18 cellular contexts compared by ENCODE assay signal in the genomic region with DNA sequence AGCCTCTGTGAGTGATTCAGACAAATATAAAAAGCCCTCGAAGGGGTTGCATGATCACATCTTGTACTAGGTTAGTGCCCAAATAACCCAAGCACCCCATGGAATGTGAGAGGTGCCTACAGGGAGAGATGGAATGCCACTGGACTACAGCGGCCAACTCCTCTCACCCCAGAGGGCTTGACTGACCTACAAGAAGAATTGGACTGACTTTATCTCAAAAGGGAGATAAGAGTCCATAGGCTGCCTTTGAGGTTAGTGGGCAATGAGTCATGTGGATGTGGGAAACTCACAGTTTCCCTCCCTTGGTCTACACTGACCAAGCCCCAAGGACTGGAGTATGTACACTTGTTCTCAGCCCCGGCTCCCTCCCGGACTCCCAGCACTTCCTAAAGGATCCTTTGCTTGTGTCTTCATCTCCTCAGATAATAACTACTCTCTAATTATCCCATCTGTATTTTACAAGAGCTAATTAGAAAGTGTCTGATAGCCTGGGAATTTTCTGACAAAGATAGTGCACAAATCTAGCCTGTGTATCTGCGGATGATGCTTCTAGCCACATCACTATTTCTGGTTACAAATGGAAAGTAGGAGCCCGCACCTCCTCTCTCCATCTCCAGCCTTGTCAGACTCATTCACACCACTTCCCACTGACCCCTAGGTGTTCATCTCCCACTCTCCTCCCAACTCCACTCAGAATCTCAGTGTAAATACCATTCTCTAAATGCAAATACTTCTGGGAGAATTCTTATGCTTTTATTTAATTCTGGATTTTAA.
DNase-seq lines count a peak whose midpoint lies in the region; ATAC-seq, FAIRE-seq and TF ChIP-seq lines count a peak whose summit lies in the region.
"Had no signal": no experiment of that assay in that cellular context is flagged by ENCODE, and none has a peak within 500 bp of the region (broad histone marks: within the 10 kb centered on the region; RNA-seq: fewer than 3 reads in every experiment).

No MANE protein-coding gene starts in this region.

- intact Hi-C loops in endothelial cell of umbilical vein (cut with micrococcal nuclease), result no loop called here

- no peak overlapping the region for H2AK5ac ChIP-seq in neuronal stem cell (ENCODE audit: low read depth, low read length)

- H3K27me3 ChIP-seq in endothelial cell of umbilical vein (ENCODE audit: control insufficient read depth in 2 of 2, insufficient read depth in 2 of 2, low read length in 2 of 2) (no peaks in the 10 kb centered on the region), lung (ENCODE audit: control insufficient read depth, insufficient read depth) (no peaks in the 10 kb centered on the region), neuronal stem cell (ENCODE audit: control insufficient read depth in 3 of 3, insufficient read depth in 3 of 3, low read depth in 1 of 3, low read length in 3 of 3) (no peaks in the 10 kb centered on the region)

- dilution Hi-C loops in endothelial cell of umbilical vein (cut with MboI; ENCODE audit: extremely low pct_ligation_motif_present, low sequenced_read_pairs), result no loop called here

- no peak overlapping the region for H3K23ac ChIP-seq in neuronal stem cell (ENCODE audit: low read depth, low read length, poor library complexity)

- H2BK15ac ChIP-seq in neuronal stem cell (ENCODE audit: low read length), result no peak overlapping the region

- H3K4ac ChIP-seq in neuronal stem cell (ENCODE audit: low read length), result no peak overlapping the region

- no TSS peak for BruUV-seq in endothelial cell of umbilical vein (replicated peaks; lab: Mats Ljungman, UMichigan)

- H3K4me1 ChIP-seq in endothelial cell of umbilical vein (ENCODE audit: control insufficient read depth, extremely low read depth, insufficient read depth, low read length) (no peaks in the 10 kb centered on the region), lung (ENCODE audit: control insufficient read depth in 2 of 2, insufficient read depth in 2 of 2, low read length in 2 of 2) (peaks cover 3 to 6% of the 10 kb centered on the region in 2 donors), neuronal stem cell (ENCODE audit: control insufficient read depth in 2 of 2, insufficient read depth in 1 of 2, low read depth in 1 of 2, low read length in 2 of 2) (peaks cover 5 to 15% of the 10 kb centered on the region in 2 donors)

- no peaks in the 10 kb centered on the region for H3K79me2 ChIP-seq in endothelial cell of umbilical vein (ENCODE audit: control insufficient read depth, insufficient read depth, low read length)

- H3K36me3 ChIP-seq in endothelial cell of umbilical vein (ENCODE audit: control insufficient read depth in 2 of 2, extremely low read depth in 1 of 2, insufficient read depth in 2 of 2, low read length in 2 of 2) (no peaks in the 10 kb centered on the region), lung (ENCODE audit: control insufficient read depth in 2 of 2, insufficient read depth in 2 of 2, low read length in 2 of 2) (no peaks in the 10 kb centered on the region), neuronal stem cell (replicated peaks in 1 of 2; ENCODE audit: control insufficient read depth in 2 of 2, insufficient read depth in 2 of 2, low read length in 2 of 2) (no peaks in the 10 kb centered on the region)

- no peak overlapping the region for H3K14ac ChIP-seq in neuronal stem cell (ENCODE audit: low read length)

- TF ChIP-seq POLR2A in endothelial cell of umbilical vein (IDR thresholded peaks at IDR 0.05; ENCODE audit: low read depth, low read length), result no peak

- no peak overlapping the region for H2BK12ac ChIP-seq in neuronal stem cell (ENCODE audit: low read length)

- H3K79me1 ChIP-seq in neuronal stem cell (ENCODE audit: low read depth, low read length), result no peaks in the 10 kb centered on the region

- WGBS in lung, 2 donors, result 71 to 75% methylated on average over 6 of the region's 6 CpGs
- WGBS in neuronal stem cell (ENCODE audit: extremely low coverage in 2 of 2, insufficient read length in 2 of 2, insufficient replicate concordance in 1 of 2), 2 donors, result no CpG with 5 or more reads among the region's 6 CpGs

- H3K9me1 ChIP-seq in endothelial cell of umbilical vein (replicated peaks; ENCODE audit: control insufficient read depth, extremely low read depth, insufficient read depth, low read length), result no peaks in the 10 kb centered on the region

- no peak overlapping the region for H2AFZ ChIP-seq in endothelial cell of umbilical vein (ENCODE audit: low read depth, low read length)
- H2AFZ ChIP-seq in neuronal stem cell (ENCODE audit: low read length), result no peak overlapping the region

- DNase-seq in EL, result peak; percentile 90
- DNase-seq in RCC 7860 (ENCODE audit: low spot score), result peak; percentile 91
- DNase-seq in endothelial cell of umbilical vein (ENCODE audit: low read depth, low spot score), result no peak
- DNase-seq in lung (ENCODE audit: low spot score), result peak; percentile 63
- no peak for DNase-seq in DMS114 treated with DMSO at 0.1 percent for 48 hours (lab: John Stamatoyannopoulos, UW; ENCODE audit: unreplicated experiment)
- no peak for DNase-seq in neuronal stem cell (ENCODE audit: low spot score)
- DNase-seq in 8988T, result no peak
- DNase-seq: AML-193; DMS79; H7; hippocampal formation; NCI-H1694 treated with DMSO at 0.1 percent for 48 hours; NCI-H82; posterior cingulate gyrus; SIG-M5; stimulated activated CD4-positive, alpha-beta T cell treated with anti-CD3 and anti-CD28 coated beads, Interleukin-4, amount 100 ng/mL, for 1 hour; stimulated activated naive B cell treated with anti-CD40 and anti-IgM and Interleukin-4, amounts not matched to agents 10 μg/mL and 1 μg/mL and 100 μg/mL, for 72 hours had no signal

- no peak overlapping the region for H2BK5ac ChIP-seq in neuronal stem cell (ENCODE audit: low read length)

- H4K8ac ChIP-seq in neuronal stem cell (ENCODE audit: low read depth, low read length), result no peak overlapping the region

- FAIRE-seq in RCC 7860 (lab: Jason Lieb, UNC) (peak; percentile 95), endothelial cell of umbilical vein (lab: Jason Lieb, UNC) (peak; percentile 49)

- no peak overlapping the region for H3K4me2 ChIP-seq in endothelial cell of umbilical vein (ENCODE audit: insufficient read depth, low read length)
- no peak overlapping the region for H3K4me2 ChIP-seq in neuronal stem cell (ENCODE audit: insufficient read depth, low read length, poor library complexity, severe bottlenecking)

- H3K9me3 ChIP-seq in endothelial cell of umbilical vein (replicated peaks; ENCODE audit: control insufficient read depth, insufficient read depth, low read length), result no peaks in the 10 kb centered on the region
- H3K9me3 ChIP-seq in lung (ENCODE audit: control insufficient read depth in 2 of 2, insufficient read depth in 1 of 2, low read length in 1 of 2), result no peaks in the 10 kb centered on the region
- no peaks in the 10 kb centered on the region for H3K9me3 ChIP-seq in neuronal stem cell (replicated peaks in 1 of 2; ENCODE audit: control insufficient read depth in 2 of 2, insufficient read depth in 1 of 2, low read depth in 1 of 2, low read length in 2 of 2)

- POLR2A ChIA-PET in endothelial cell of umbilical vein (lab: Charles Lee), result no interaction called here

- ATAC-seq in lung (ENCODE audit: insufficient read depth, low FRiP score) (peak; percentile 86), GM18907 (IDR thresholded peaks at IDR 0.05; ENCODE audit: unreplicated experiment) (no peak)
- ATAC-seq: stimulated activated naive B cell treated with anti-CD40 and anti-IgM and Interleukin-4, amounts not matched to agents 10 μg/mL and 1 μg/mL and 100 μg/mL, for 72 hours had no signal

- H3K9ac ChIP-seq in endothelial cell of umbilical vein (replicated peaks; ENCODE audit: extremely low read depth, insufficient read depth, low read length) (no peak overlapping the region), neuronal stem cell (ENCODE audit: low read depth, low read length, poor library complexity) (no peak overlapping the region)

- H4K20me1 ChIP-seq in endothelial cell of umbilical vein (replicated peaks; ENCODE audit: control insufficient read depth, extremely low read depth, insufficient read depth, low read length), result no peaks in the 10 kb centered on the region

- H3K18ac ChIP-seq in neuronal stem cell (ENCODE audit: low read length), result no peak overlapping the region

- H3K27ac ChIP-seq in endothelial cell of umbilical vein (ENCODE audit: insufficient read depth, low read depth, low read length) (no peak overlapping the region), lung (ENCODE audit: low read depth in 1 of 2, low read length in 1 of 2) (peak overlapping the region in 1 of 2 donors; percentile 89), neuronal stem cell (replicated peaks; ENCODE audit: low read length) (no peak overlapping the region)

- TF ChIP-seq CTCF in endothelial cell of umbilical vein (IDR thresholded peaks at IDR 0.05; ENCODE audit: extremely low read depth in 1 of 2, insufficient read depth in 1 of 2, low read depth in 1 of 2, low read length in 2 of 2) (no peak), lung (IDR thresholded peaks at IDR 0.05; ENCODE audit: control extremely low read depth, extremely low read depth) (no peak)

- CTCF ChIA-PET in endothelial cell of umbilical vein (lab: Charles Lee), result no interaction called here

- no peak overlapping the region for H2BK120ac ChIP-seq in neuronal stem cell (ENCODE audit: low read depth, low read length)

- no peak overlapping the region for H4K91ac ChIP-seq in neuronal stem cell (ENCODE audit: low read depth, low read length, poor library complexity)

- H3K4me3 ChIP-seq in endothelial cell of umbilical vein (replicated peaks in 1 of 3; ENCODE audit: insufficient read depth in 1 of 3, low read depth in 1 of 3, low read length in 3 of 3) (no peak overlapping the region), lung (no peak overlapping the region), neuronal stem cell (ENCODE audit: low read length in 2 of 2) (no peak overlapping the region)

TF ChIP-seq in endothelial cell of umbilical vein, 7 proteins besides CTCF, POLR2A, EP300 and RAD21:
- TF ChIP-seq FOS (IDR thresholded peaks at IDR 0.05; ENCODE audit: borderline replicate concordance, insufficient read depth, low read length) (peak; percentile 55), GATA2 (IDR thresholded peaks at IDR 0.05; ENCODE audit: insufficient read depth, insufficient read length, low read depth, low read length) (peak; percentile 78), JUN (IDR thresholded peaks at IDR 0.05; ENCODE audit: borderline replicate concordance, insufficient read depth, insufficient read length, low read depth) (no peak), POLR2AphosphoS5 (IDR thresholded peaks at IDR 0.05; ENCODE audit: insufficient read depth, low read depth, low read length) (no peak)

Comparison
In these comparisons a context has a peak if more than half of its experiments do, and no peak if none do; other contexts are left out.
1. DNase-seq: peak in EL (single experiment), RCC 7860 (single experiment) and lung (single experiment); none in endothelial cell of umbilical vein (single experiment), DMS114 treated with DMSO at 0.1 percent for 48 hours (single experiment), neuronal stem cell (single experiment) and 8988T (single experiment).